Comparison of ENCODE assay signal across 1 cellular context in genomic region chr17:81118308-81119221, GRCh38.
TF ChIP-seq lines count a peak whose summit lies in the region.

No MANE protein-coding gene starts in this region.

TF ChIP-seq in HepG2, 621 proteins besides CTCF, POLR2A, EP300 and RAD21 (continued from another document):
- TF ChIP-seq MIER3 (CRISPR knock-in tag; IDR thresholded peaks at IDR 0.05; ENCODE audit: borderline replicate concordance): no peak
- no peak for TF ChIP-seq SAFB2 (CRISPR knock-in tag; IDR thresholded peaks at IDR 0.05; ENCODE audit: borderline replicate concordance, low read depth)
- no peak for TF ChIP-seq HIC2 (CRISPR knock-in tag; IDR thresholded peaks at IDR 0.05; ENCODE audit: low read depth)
- no peak for TF ChIP-seq CREB1 (IDR thresholded peaks at IDR 0.05)
- no peak for TF ChIP-seq CREB1 (CRISPR knock-in tag; IDR thresholded peaks at IDR 0.05)
- TF ChIP-seq JARID2 (CRISPR knock-in tag; IDR thresholded peaks at IDR 0.05; ENCODE audit: insufficient replicate concordance): no peak
- TF ChIP-seq PHB2 (IDR thresholded peaks at IDR 0.05; ENCODE audit: partially characterized antibody): no peak
- 0 out of 2 replicates have a peak, but pooled peaks have one; percentile 25 for TF ChIP-seq CBX5 (CRISPR knock-in tag; IDR thresholded peaks at IDR 0.05; ENCODE audit: borderline replicate concordance)
- TF ChIP-seq AGO2 (optimal IDR thresholded peaks at IDR 0.05; ENCODE audit: low read depth, low read length): peak; percentile 89
- TF ChIP-seq PRMT3 (CRISPR knock-in tag; IDR thresholded peaks at IDR 0.05; ENCODE audit: borderline replicate concordance, low read depth): no peak
- no peak for TF ChIP-seq FOXA3 (CRISPR knock-in tag; IDR thresholded peaks at IDR 0.05)
- no peak for TF ChIP-seq ZNF383 (CRISPR knock-in tag; IDR thresholded peaks at IDR 0.05; ENCODE audit: borderline replicate concordance)
- TF ChIP-seq, protein P1, sequence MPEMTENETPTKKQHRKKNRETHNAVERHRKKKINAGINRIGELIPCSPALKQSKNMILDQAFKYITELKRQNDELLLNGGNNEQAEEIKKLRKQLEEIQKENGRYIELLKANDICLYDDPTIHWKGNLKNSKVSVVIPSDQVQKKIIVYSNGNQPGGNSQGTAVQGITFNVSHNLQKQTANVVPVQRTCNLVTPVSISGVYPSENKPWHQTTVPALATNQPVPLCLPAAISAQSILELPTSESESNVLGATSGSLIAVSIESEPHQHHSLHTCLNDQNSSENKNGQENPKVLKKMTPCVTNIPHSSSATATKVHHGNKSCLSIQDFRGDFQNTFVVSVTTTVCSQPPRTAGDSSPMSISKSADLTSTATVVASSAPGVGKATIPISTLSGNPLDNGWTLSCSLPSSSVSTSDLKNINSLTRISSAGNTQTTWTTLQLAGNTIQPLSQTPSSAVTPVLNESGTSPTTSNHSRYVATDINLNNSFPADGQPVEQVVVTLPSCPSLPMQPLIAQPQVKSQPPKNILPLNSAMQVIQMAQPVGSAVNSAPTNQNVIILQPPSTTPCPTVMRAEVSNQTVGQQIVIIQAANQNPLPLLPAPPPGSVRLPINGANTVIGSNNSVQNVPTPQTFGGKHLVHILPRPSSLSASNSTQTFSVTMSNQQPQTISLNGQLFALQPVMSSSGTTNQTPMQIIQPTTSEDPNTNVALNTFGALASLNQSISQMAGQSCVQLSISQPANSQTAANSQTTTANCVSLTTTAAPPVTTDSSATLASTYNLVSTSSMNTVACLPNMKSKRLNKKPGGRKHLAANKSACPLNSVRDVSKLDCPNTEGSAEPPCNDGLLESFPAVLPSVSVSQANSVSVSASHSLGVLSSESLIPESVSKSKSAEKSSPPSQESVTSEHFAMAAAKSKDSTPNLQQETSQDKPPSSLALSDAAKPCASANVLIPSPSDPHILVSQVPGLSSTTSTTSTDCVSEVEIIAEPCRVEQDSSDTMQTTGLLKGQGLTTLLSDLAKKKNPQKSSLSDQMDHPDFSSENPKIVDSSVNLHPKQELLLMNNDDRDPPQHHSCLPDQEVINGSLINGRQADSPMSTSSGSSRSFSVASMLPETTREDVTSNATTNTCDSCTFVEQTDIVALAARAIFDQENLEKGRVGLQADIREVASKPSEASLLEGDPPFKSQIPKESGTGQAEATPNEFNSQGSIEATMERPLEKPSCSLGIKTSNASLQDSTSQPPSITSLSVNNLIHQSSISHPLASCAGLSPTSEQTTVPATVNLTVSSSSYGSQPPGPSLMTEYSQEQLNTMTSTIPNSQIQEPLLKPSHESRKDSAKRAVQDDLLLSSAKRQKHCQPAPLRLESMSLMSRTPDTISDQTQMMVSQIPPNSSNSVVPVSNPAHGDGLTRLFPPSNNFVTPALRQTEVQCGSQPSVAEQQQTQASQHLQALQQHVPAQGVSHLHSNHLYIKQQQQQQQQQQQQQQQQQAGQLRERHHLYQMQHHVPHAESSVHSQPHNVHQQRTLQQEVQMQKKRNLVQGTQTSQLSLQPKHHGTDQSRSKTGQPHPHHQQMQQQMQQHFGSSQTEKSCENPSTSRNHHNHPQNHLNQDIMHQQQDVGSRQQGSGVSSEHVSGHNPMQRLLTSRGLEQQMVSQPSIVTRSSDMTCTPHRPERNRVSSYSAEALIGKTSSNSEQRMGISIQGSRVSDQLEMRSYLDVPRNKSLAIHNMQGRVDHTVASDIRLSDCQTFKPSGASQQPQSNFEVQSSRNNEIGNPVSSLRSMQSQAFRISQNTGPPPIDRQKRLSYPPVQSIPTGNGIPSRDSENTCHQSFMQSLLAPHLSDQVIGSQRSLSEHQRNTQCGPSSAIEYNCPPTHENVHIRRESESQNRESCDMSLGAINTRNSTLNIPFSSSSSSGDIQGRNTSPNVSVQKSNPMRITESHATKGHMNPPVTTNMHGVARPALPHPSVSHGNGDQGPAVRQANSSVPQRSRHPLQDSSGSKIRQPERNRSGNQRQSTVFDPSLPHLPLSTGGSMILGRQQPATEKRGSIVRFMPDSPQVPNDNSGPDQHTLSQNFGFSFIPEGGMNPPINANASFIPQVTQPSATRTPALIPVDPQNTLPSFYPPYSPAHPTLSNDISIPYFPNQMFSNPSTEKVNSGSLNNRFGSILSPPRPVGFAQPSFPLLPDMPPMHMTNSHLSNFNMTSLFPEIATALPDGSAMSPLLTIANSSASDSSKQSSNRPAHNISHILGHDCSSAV (CRISPR knock-in tag; IDR thresholded peaks at IDR 0.05; ENCODE audit: borderline replicate concordance): no peak
- TF ChIP-seq E2F1 (CRISPR knock-in tag; IDR thresholded peaks at IDR 0.05): no peak
- no peak for TF ChIP-seq CBX2 (IDR thresholded peaks at IDR 0.05; ENCODE audit: low read depth, low read length)
- TF ChIP-seq CBX2 (CRISPR knock-in tag; IDR thresholded peaks at IDR 0.05; ENCODE audit: low read depth): no peak
- peak; percentile 70 for TF ChIP-seq RBM22 (optimal IDR thresholded peaks at IDR 0.05; ENCODE audit: low read length)
- 0 out of 2 replicates have a peak, but pooled peaks have one; percentile 30 for TF ChIP-seq ZSCAN21 (CRISPR knock-in tag; IDR thresholded peaks at IDR 0.05; ENCODE audit: borderline replicate concordance)
- TF ChIP-seq, protein P2, sequence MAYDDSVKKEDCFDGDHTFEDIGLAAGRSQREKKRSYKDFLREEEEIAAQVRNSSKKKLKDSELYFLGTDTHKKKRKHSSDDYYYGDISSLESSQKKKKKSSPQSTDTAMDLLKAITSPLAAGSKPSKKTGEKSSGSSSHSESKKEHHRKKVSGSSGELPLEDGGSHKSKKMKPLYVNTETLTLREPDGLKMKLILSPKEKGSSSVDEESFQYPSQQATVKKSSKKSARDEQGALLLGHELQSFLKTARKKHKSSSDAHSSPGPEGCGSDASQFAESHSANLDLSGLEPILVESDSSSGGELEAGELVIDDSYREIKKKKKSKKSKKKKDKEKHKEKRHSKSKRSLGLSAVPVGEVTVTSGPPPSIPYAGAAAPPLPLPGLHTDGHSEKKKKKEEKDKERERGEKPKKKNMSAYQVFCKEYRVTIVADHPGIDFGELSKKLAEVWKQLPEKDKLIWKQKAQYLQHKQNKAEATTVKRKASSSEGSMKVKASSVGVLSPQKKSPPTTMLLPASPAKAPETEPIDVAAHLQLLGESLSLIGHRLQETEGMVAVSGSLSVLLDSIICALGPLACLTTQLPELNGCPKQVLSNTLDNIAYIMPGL (CRISPR knock-in tag; IDR thresholded peaks at IDR 0.05; ENCODE audit: borderline replicate concordance in 1 of 2, low read depth in 1 of 2): no peak
- TF ChIP-seq ZSCAN12 (CRISPR knock-in tag; IDR thresholded peaks at IDR 0.05): no peak
- TF ChIP-seq E2F5 (CRISPR knock-in tag; conservative IDR thresholded peaks at IDR 0.05): no peak
- TF ChIP-seq HNF4G (IDR thresholded peaks at IDR 0.05; ENCODE audit: borderline replicate concordance, low read depth, low read length): no peak
- no peak for TF ChIP-seq HNF4G (CRISPR knock-in tag; IDR thresholded peaks at IDR 0.05; ENCODE audit: borderline replicate concordance, low read depth)
TF ChIP-seq in HepG2: peak in this region for 7.
